1 cellular context compared by ENCODE assay signal in genomic region chr2:219684721-219685689, GRCh38.
TF ChIP-seq lines count a peak whose summit lies in the region.

No MANE protein-coding gene starts in this region.

TF ChIP-seq in HEK293, 187 proteins besides CTCF, POLR2A, EP300 and RAD21 (continued from another document and continues in another):
- TF ChIP-seq ZNF433 (tag by site-specific recombination; IDR thresholded peaks at IDR 0.05; ENCODE audit: low read depth) (no peak), MEIS1 (CRISPR knock-in tag; IDR thresholded peaks at IDR 0.05; ENCODE audit: borderline replicate concordance) (no peak), ZNF324 (tag by site-specific recombination; IDR thresholded peaks at IDR 0.05) (no peak), ZNF175 (tag by site-specific recombination; IDR thresholded peaks at IDR 0.05) (no peak), ZNF404 (tag by site-specific recombination; IDR thresholded peaks at IDR 0.05) (no peak), ZNF140 (tag by site-specific recombination; IDR thresholded peaks at IDR 0.05) (no peak), KLF1 (tag by site-specific recombination; IDR thresholded peaks at IDR 0.05) (no peak), ZNF473 (tag by site-specific recombination; IDR thresholded peaks at IDR 0.05) (no peak), TRIM28 (IDR thresholded peaks at IDR 0.05; ENCODE audit: borderline replicate concordance, low read length) (peak; percentile 10; the same call in 1 of the 2 replicates), ZNF112 (tag by site-specific recombination; IDR thresholded peaks at IDR 0.05) (no peak), HOXA7 (CRISPR knock-in tag; IDR thresholded peaks at IDR 0.05; ENCODE audit: borderline replicate concordance) (no peak), ZNF792 (tag by site-specific recombination; IDR thresholded peaks at IDR 0.05) (no peak), ZNF24 (tag by site-specific recombination; IDR thresholded peaks at IDR 0.05) (no peak), ZNF23 (tag by site-specific recombination; IDR thresholded peaks at IDR 0.05; ENCODE audit: borderline replicate concordance) (no peak), HOXC10 (CRISPR knock-in tag; IDR thresholded peaks at IDR 0.05) (no peak), ZNF548 (tag by site-specific recombination; IDR thresholded peaks at IDR 0.05) (no peak), ZNF184 (tag by site-specific recombination; IDR thresholded peaks at IDR 0.05) (no peak), YY1 (tag by site-specific recombination; IDR thresholded peaks at IDR 0.05) (no peak), ZNF302 (tag by site-specific recombination; IDR thresholded peaks at IDR 0.05; ENCODE audit: low read depth) (no peak), RBAK (tag by site-specific recombination; IDR thresholded peaks at IDR 0.05) (no peak), ZNF76 (tag by site-specific recombination; IDR thresholded peaks at IDR 0.05; ENCODE audit: borderline replicate concordance, low read depth) (peak; percentile 37; the same call in 1 of the 2 replicates), ZBTB8A (tag by site-specific recombination; IDR thresholded peaks at IDR 0.05) (no peak), SCRT1 (tag by site-specific recombination; IDR thresholded peaks at IDR 0.05; ENCODE audit: borderline replicate concordance) (no peak), ZNF138 (tag by site-specific recombination; IDR thresholded peaks at IDR 0.05; ENCODE audit: borderline replicate concordance) (no peak), ZNF785 (tag by site-specific recombination; IDR thresholded peaks at IDR 0.05) (no peak), KLF8 (tag by site-specific recombination; IDR thresholded peaks at IDR 0.05) (no peak), ZNF214 (tag by site-specific recombination; IDR thresholded peaks at IDR 0.05; ENCODE audit: borderline replicate concordance) (no peak), ZEB2 (tag by site-specific recombination; IDR thresholded peaks at IDR 0.05) (no peak; the same call in 1 of the 2 replicates), ZNF239 (tag by site-specific recombination; IDR thresholded peaks at IDR 0.05) (no peak), WT1 (tag by site-specific recombination; IDR thresholded peaks at IDR 0.05) (peak; percentile 41; the same call in 1 of the 2 replicates), ZNF544 (tag by site-specific recombination; IDR thresholded peaks at IDR 0.05) (no peak), ZNF623 (tag by site-specific recombination; IDR thresholded peaks at IDR 0.05) (no peak), ZNF561 (tag by site-specific recombination; IDR thresholded peaks at IDR 0.05; ENCODE audit: borderline replicate concordance) (no peak), ZNF514 (tag by site-specific recombination; IDR thresholded peaks at IDR 0.05) (no peak), ZNF600 (tag by site-specific recombination; IDR thresholded peaks at IDR 0.05) (peak; percentile 92), ZNF335 (tag by site-specific recombination; conservative IDR thresholded peaks at IDR 0.05) (peak; percentile 83), ZNF660 (tag by site-specific recombination; IDR thresholded peaks at IDR 0.05) (no peak), ZNF223 (tag by site-specific recombination; IDR thresholded peaks at IDR 0.05) (no peak), ZSCAN30 (tag by site-specific recombination; IDR thresholded peaks at IDR 0.05) (no peak), KLF7 (tag by site-specific recombination; IDR thresholded peaks at IDR 0.05; ENCODE audit: borderline replicate concordance) (no peak)
- TF ChIP-seq, protein P1, sequence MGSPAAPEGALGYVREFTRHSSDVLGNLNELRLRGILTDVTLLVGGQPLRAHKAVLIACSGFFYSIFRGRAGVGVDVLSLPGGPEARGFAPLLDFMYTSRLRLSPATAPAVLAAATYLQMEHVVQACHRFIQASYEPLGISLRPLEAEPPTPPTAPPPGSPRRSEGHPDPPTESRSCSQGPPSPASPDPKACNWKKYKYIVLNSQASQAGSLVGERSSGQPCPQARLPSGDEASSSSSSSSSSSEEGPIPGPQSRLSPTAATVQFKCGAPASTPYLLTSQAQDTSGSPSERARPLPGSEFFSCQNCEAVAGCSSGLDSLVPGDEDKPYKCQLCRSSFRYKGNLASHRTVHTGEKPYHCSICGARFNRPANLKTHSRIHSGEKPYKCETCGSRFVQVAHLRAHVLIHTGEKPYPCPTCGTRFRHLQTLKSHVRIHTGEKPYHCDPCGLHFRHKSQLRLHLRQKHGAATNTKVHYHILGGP (tag by site-specific recombination; IDR thresholded peaks at IDR 0.05), result no peak
- TF ChIP-seq, protein P2, sequence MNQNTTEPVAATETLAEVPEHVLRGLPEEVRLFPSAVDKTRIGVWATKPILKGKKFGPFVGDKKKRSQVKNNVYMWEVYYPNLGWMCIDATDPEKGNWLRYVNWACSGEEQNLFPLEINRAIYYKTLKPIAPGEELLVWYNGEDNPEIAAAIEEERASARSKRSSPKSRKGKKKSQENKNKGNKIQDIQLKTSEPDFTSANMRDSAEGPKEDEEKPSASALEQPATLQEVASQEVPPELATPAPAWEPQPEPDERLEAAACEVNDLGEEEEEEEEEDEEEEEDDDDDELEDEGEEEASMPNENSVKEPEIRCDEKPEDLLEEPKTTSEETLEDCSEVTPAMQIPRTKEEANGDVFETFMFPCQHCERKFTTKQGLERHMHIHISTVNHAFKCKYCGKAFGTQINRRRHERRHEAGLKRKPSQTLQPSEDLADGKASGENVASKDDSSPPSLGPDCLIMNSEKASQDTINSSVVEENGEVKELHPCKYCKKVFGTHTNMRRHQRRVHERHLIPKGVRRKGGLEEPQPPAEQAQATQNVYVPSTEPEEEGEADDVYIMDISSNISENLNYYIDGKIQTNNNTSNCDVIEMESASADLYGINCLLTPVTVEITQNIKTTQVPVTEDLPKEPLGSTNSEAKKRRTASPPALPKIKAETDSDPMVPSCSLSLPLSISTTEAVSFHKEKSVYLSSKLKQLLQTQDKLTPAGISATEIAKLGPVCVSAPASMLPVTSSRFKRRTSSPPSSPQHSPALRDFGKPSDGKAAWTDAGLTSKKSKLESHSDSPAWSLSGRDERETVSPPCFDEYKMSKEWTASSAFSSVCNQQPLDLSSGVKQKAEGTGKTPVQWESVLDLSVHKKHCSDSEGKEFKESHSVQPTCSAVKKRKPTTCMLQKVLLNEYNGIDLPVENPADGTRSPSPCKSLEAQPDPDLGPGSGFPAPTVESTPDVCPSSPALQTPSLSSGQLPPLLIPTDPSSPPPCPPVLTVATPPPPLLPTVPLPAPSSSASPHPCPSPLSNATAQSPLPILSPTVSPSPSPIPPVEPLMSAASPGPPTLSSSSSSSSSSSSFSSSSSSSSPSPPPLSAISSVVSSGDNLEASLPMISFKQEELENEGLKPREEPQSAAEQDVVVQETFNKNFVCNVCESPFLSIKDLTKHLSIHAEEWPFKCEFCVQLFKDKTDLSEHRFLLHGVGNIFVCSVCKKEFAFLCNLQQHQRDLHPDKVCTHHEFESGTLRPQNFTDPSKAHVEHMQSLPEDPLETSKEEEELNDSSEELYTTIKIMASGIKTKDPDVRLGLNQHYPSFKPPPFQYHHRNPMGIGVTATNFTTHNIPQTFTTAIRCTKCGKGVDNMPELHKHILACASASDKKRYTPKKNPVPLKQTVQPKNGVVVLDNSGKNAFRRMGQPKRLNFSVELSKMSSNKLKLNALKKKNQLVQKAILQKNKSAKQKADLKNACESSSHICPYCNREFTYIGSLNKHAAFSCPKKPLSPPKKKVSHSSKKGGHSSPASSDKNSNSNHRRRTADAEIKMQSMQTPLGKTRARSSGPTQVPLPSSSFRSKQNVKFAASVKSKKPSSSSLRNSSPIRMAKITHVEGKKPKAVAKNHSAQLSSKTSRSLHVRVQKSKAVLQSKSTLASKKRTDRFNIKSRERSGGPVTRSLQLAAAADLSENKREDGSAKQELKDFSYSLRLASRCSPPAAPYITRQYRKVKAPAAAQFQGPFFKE (tag by site-specific recombination; IDR thresholded peaks at IDR 0.05; ENCODE audit: borderline replicate concordance), result no peak
- TF ChIP-seq, protein P3, sequence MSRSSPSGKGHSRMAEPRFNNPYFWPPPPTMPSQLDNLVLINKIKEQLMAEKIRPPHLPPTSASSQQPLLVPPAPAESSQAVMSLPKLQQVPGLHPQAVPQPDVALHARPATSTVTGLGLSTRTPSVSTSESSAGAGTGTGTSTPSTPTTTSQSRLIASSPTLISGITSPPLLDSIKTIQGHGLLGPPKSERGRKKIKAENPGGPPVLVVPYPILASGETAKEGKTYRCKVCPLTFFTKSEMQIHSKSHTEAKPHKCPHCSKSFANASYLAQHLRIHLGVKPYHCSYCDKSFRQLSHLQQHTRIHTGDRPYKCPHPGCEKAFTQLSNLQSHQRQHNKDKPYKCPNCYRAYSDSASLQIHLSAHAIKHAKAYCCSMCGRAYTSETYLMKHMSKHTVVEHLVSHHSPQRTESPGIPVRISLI (tag by site-specific recombination; IDR thresholded peaks at IDR 0.05), result no peak
- TF ChIP-seq, protein P4, sequence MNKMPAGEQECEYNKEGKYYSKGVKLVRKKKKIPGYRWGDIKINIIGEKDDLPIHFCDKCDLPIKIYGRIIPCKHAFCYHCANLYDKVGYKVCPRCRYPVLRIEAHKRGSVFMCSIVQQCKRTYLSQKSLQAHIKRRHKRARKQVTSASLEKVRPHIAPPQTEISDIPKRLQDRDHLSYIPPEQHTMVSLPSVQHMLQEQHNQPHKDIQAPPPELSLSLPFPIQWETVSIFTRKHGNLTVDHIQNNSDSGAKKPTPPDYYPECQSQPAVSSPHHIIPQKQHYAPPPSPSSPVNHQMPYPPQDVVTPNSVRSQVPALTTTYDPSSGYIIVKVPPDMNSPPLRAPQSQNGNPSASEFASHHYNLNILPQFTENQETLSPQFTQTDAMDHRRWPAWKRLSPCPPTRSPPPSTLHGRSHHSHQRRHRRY (tag by site-specific recombination; IDR thresholded peaks at IDR 0.05), result no peak
- TF ChIP-seq, protein P5, sequence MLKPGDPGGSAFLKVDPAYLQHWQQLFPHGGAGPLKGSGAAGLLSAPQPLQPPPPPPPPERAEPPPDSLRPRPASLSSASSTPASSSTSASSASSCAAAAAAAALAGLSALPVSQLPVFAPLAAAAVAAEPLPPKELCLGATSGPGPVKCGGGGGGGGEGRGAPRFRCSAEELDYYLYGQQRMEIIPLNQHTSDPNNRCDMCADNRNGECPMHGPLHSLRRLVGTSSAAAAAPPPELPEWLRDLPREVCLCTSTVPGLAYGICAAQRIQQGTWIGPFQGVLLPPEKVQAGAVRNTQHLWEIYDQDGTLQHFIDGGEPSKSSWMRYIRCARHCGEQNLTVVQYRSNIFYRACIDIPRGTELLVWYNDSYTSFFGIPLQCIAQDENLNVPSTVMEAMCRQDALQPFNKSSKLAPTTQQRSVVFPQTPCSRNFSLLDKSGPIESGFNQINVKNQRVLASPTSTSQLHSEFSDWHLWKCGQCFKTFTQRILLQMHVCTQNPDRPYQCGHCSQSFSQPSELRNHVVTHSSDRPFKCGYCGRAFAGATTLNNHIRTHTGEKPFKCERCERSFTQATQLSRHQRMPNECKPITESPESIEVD (tag by site-specific recombination; IDR thresholded peaks at IDR 0.05), result no peak
- TF ChIP-seq, protein P6, sequence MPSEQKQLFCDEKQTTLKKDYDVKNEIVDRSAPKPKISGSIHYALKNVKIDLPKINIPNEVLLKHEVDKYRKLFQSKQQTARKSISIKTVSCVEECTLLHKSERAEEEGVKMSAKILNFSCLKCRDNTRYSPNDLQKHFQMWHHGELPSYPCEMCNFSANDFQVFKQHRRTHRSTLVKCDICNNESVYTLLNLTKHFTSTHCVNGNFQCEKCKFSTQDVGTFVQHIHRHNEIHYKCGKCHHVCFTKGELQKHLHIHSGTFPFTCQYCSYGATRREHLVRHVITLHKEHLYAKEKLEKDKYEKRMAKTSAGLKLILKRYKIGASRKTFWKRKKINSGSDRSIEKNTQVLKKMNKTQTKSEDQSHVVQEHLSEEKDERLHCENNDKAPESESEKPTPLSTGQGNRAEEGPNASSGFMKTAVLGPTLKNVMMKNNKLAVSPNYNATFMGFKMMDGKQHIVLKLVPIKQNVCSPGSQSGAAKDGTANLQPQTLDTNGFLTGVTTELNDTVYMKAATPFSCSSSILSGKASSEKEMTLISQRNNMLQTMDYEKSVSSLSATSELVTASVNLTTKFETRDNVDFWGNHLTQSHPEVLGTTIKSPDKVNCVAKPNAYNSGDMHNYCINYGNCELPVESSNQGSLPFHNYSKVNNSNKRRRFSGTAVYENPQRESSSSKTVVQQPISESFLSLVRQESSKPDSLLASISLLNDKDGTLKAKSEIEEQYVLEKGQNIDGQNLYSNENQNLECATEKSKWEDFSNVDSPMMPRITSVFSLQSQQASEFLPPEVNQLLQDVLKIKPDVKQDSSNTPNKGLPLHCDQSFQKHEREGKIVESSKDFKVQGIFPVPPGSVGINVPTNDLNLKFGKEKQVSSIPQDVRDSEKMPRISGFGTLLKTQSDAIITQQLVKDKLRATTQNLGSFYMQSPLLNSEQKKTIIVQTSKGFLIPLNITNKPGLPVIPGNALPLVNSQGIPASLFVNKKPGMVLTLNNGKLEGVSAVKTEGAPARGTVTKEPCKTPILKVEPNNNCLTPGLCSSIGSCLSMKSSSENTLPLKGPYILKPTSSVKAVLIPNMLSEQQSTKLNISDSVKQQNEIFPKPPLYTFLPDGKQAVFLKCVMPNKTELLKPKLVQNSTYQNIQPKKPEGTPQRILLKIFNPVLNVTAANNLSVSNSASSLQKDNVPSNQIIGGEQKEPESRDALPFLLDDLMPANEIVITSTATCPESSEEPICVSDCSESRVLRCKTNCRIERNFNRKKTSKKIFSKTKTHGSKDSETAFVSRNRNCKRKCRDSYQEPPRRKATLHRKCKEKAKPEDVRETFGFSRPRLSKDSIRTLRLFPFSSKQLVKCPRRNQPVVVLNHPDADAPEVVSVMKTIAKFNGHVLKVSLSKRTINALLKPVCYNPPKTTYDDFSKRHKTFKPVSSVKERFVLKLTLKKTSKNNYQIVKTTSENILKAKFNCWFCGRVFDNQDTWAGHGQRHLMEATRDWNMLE (tag by site-specific recombination; conservative IDR thresholded peaks at IDR 0.05; ENCODE audit: low read depth), result no peak
- TF ChIP-seq, protein P7, sequence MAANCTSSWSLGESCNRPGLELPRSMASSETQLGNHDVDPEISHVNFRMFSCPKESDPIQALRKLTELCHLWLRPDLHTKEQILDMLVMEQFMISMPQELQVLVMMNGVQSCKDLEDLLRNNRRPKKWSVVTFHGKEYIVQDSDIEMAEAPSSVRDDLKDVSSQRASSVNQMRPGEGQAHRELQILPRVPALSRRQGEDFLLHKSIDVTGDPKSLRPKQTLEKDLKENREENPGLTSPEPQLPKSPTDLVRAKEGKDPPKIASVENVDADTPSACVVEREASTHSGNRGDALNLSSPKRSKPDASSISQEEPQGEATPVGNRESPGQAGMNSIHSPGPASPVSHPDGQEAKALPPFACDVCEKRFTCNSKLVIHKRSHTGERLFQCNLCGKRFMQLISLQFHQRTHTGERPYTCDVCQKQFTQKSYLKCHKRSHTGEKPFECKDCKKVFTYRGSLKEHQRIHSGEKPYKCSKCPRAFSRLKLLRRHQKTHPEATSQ (tag by site-specific recombination; IDR thresholded peaks at IDR 0.05), result no peak
- TF ChIP-seq, protein P8, sequence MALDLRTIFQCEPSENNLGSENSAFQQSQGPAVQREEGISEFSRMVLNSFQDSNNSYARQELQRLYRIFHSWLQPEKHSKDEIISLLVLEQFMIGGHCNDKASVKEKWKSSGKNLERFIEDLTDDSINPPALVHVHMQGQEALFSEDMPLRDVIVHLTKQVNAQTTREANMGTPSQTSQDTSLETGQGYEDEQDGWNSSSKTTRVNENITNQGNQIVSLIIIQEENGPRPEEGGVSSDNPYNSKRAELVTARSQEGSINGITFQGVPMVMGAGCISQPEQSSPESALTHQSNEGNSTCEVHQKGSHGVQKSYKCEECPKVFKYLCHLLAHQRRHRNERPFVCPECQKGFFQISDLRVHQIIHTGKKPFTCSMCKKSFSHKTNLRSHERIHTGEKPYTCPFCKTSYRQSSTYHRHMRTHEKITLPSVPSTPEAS (tag by site-specific recombination; IDR thresholded peaks at IDR 0.05), result no peak
